Comparison of ENCODE assay signal across 9 cellular contexts in genomic region chr11:101583180-101584128, GRCh38. TPM values are rescaled to one million over a fixed set of nuclear protein-coding genes. Genes with fewer than 3 reads are reported as not detected.
DNase-seq lines count a peak whose midpoint lies in the region; ATAC-seq and TF ChIP-seq lines count a peak whose summit lies in the region.
"Had no signal": no experiment of that assay in that cellular context is flagged by ENCODE, and none has a peak within 500 bp of the region (broad histone marks: within the 10 kb centered on the region; RNA-seq: fewer than 3 reads in every experiment).

TSS of gene TRPC6 (minus strand) at chr11:101584007. CDS start at chr11:101583503, 504 bp downstream.

- H3K36me3 ChIP-seq in RWPE2 (ENCODE audit: low read depth) (no peaks in the 10 kb centered on the region), heart right ventricle (no peaks in the 10 kb centered on the region), ovary (no peaks in the 10 kb centered on the region)

- intact Hi-C loops in heart right ventricle (cut with DNase I), result no loop called here
- intact Hi-C loops in ovary (cut with DNase I), result no loop called here

- TF ChIP-seq EP300 in ovary (IDR thresholded peaks at IDR 0.05), result no peak

- DNase-seq in AG10803 (ENCODE audit: low read depth), result no peak
- peak; percentile 38 for DNase-seq in RWPE2 (ENCODE audit: low spot score)
- peak in 1 of 2 donors; percentile 33 for DNase-seq in heart right ventricle
- peak; percentile 11 to 62 (median 45) for DNase-seq in ovary
- no peak for DNase-seq in activated CD8-positive, alpha-beta memory T cell treated with anti-CD3 and anti-CD28 coated beads, Interleukin-2, amount 50 U/mL, for 48 hours
- no peak for DNase-seq in HCEC 1CT

- TF ChIP-seq POLR2A in ovary (IDR thresholded peaks at IDR 0.05), result no peak

- no peaks in the 10 kb centered on the region for H3K9me3 ChIP-seq in RWPE2 (ENCODE audit: severe bottlenecking)
- peaks cover 0 to 14% (median 0%) of the 10 kb centered on the region in 11 donors for H3K9me3 ChIP-seq in heart right ventricle
- no peaks in the 10 kb centered on the region for H3K9me3 ChIP-seq in ovary

- TF ChIP-seq CTCF in AG10803 (conservative IDR thresholded peaks at IDR 0.05; ENCODE audit: low read length), result no peak
- no peak for TF ChIP-seq CTCF in RWPE2 (IDR thresholded peaks at IDR 0.05; ENCODE audit: poor library complexity, severe bottlenecking)
- TF ChIP-seq CTCF in heart right ventricle (IDR thresholded peaks at IDR 0.05), result no peak
- no peak for TF ChIP-seq CTCF in ovary (IDR thresholded peaks at IDR 0.05)

- H3K4me3 ChIP-seq in AG10803 (ENCODE audit: low read length) (peak within 1 kb of the TSS; percentile 41), RWPE2 (ENCODE audit: severe bottlenecking) (peak within 1 kb of the TSS; percentile 31), heart right ventricle (peak within 1 kb of the TSS; percentile 18 to 64 (median 56)), ovary (peak within 1 kb of the TSS; percentile 41)

- peak; percentile 82 for ATAC-seq in RWPE2 (ENCODE audit: low read depth)
- ATAC-seq in heart right ventricle, result peak; percentile 50 to 78 (median 68)
- ATAC-seq in HG03469 (IDR thresholded peaks at IDR 0.05; ENCODE audit: unreplicated experiment), result no peak
- no peak for ATAC-seq in HG02610 (IDR thresholded peaks at IDR 0.05; ENCODE audit: unreplicated experiment)
- ATAC-seq: Panc1 had no signal

- WGBS in heart right ventricle, 2 donors, result 1 to 2% methylated on average over 83 of the region's 83 CpGs
- 0 to 1% (median 1%) methylated on average over 49 to 83 of the region's 83 CpGs for WGBS in ovary, 3 donors

- H3K27ac ChIP-seq in RWPE2 (ENCODE audit: poor library complexity, severe bottlenecking) (no peak within 1 kb of the TSS), heart right ventricle (peak within 1 kb of the TSS in 8 of 10 donors; percentile 44 to 65 (median 59)), ovary (peak within 1 kb of the TSS; percentile 26 to 54)

- no peaks in the 10 kb centered on the region for H3K4me1 ChIP-seq in RWPE2 (ENCODE audit: insufficient read depth, poor library complexity, severe bottlenecking)
- H3K4me1 ChIP-seq in heart right ventricle, result peaks cover 0 to 8% (median 0%) of the 10 kb centered on the region in 9 donors
- no peaks in the 10 kb centered on the region for H3K4me1 ChIP-seq in ovary (ENCODE audit: insufficient read depth)

- H3K27me3 ChIP-seq in RWPE2 (ENCODE audit: insufficient read depth, poor library complexity, severe bottlenecking) (peaks cover 41% of the 10 kb centered on the region), heart right ventricle (peaks cover 4 to 45% (median 36%) of the 10 kb centered on the region in 7 donors), ovary (no peaks in the 10 kb centered on the region)

RNA-seq across cellular contexts. Expression of gene TRPC6, which starts in this region (rescaled TPM):
- total RNA-seq in heart right ventricle (1 to 10 TPM in 2 of 10 donors, under 1 TPM in 8; 0.14 to 1.4 (median 0.51) TPM), ovary (10 to 100 TPM in 1 of 7 donors, 1 to 10 TPM in 4, under 1 TPM in 2; 0.71 to 10.3 (median 2.0) TPM)
- polyA plus RNA-seq in heart right ventricle (under 1 TPM; 0.37 to 0.43 TPM), ovary (1 to 10 TPM; 3.2 to 4.7 TPM)

Comparison
In these comparisons a context has a peak if more than half of its experiments do, and no peak if none do; other contexts are left out.
1. DNase-seq: peak in RWPE2 (single experiment) and ovary (5 of 5); none in AG10803 (single experiment), activated CD8-positive, alpha-beta memory T cell treated with anti-CD3 and anti-CD28 coated beads, Interleukin-2, amount 50 U/mL, for 48 hours (single experiment) and HCEC 1CT (single experiment).
2. ATAC-seq: peak in RWPE2 (single experiment) and heart right ventricle (8 of 8); none in HG03469 (single experiment) and HG02610 (single experiment).
3. Peak in every context shown above with its lines, with median percentiles within 50 percentile points of each other: H3K4me3 ChIP-seq.